Comparison of ENCODE assay signal across 25 cellular contexts in the genomic region with DNA sequence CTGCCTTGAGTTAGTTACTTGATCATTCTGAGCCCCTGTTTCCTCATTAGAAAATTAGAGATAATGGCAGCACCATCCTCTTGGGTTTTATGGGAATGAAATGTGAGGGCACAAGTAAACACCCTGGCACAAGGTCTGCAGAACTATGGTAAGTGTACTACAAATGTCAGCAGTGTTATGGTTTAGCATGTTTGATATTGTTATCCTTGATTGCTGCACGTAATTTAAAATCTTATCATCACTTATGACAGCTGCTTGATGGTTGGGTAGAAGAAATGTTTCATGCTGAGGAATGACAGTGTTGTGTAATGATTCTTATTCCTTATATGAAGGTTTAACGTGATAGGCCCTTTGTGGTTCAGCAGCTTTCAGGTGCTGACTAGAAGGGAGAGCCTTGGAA.
"Had no signal": no experiment of that assay in that cellular context is flagged by ENCODE, and none has a peak within 500 bp of the region (broad histone marks: within the 10 kb centered on the region; RNA-seq: fewer than 3 reads in every experiment).

No MANE protein-coding gene starts in this region.

- H3K36me3 Mint-ChIP-seq: natural killer cell had no signal

- H3K27me3 ChIP-seq: gastrocnemius medialis, right lobe of liver, testis, transverse colon had no signal

- H3K9me3 ChIP-seq: gastrocnemius medialis, right lobe of liver, testis, transverse colon had no signal

- H3K36me3 ChIP-seq: gastrocnemius medialis, right lobe of liver, transverse colon had no signal

- H3K4me3 ChIP-seq: coronary artery, gastrocnemius medialis, right lobe of liver, testis, transverse colon had no signal

- H3K9me3 Mint-ChIP-seq: activated naive CD8-positive, alpha-beta T cell treated with anti-CD3 and anti-CD28 coated beads, Interleukin-2, amount 50 U/mL, for 24 hours; effector memory CD8-positive, alpha-beta T cell; natural killer cell had no signal

- ATAC-seq: activated CD4-positive, CD25-positive, alpha-beta regulatory T cell treated with anti-CD3 and anti-CD28 coated beads, Interleukin-2, amount 50 U/mL, for 24 hours; activated naive CD8-positive, alpha-beta T cell treated with anti-CD3 and anti-CD28 coated beads, Interleukin-2, amount 50 U/mL, for 24 hours; effector memory CD8-positive, alpha-beta T cell; gastrocnemius medialis; left colon; natural killer cell; right lobe of liver; stimulated activated naive CD8-positive, alpha-beta T cell treated with anti-CD3 and anti-CD28 coated beads, Interleukin-15, Interleukin-2, amounts not matched to agents 100 U/mL and 50 U/mL, for 24 hours had no signal

- H3K4me3 Mint-ChIP-seq: activated naive CD8-positive, alpha-beta T cell treated with anti-CD3 and anti-CD28 coated beads, Interleukin-2, amount 50 U/mL, for 24 hours; effector memory CD8-positive, alpha-beta T cell; natural killer cell had no signal

- DNase-seq: activated CD4-positive, alpha-beta T cell treated with anti-CD3 and anti-CD28 coated beads for 48 hours; activated CD4-positive, alpha-beta T cell treated with anti-CD3 and anti-CD28 coated beads, Interleukin-2, amount 50 U/mL, for 48 hours; activated CD8-positive, alpha-beta memory T cell treated with anti-CD3 and anti-CD28 coated beads for 24 hours; activated gamma-delta T cell; activated naive CD4-positive, alpha-beta T cell treated with anti-CD3 and anti-CD28 coated beads, Interleukin-2, amount 50 U/mL, for 16 hours; activated naive CD8-positive, alpha-beta T cell treated with anti-CD3 and anti-CD28 coated beads, Interleukin-2, amount 50 U/mL, for 24 hours; anterior cingulate cortex; effector memory CD8-positive, alpha-beta T cell; erythroblast; gastrocnemius medialis; hippocampal formation; kidney; left colon; midbrain; natural killer cell; posterior cingulate gyrus; right lobe of liver; stimulated activated CD4-positive, alpha-beta T cell treated with anti-CD3 and anti-CD28 coated beads, Interleukin-12 subunit alpha, Interleukin-12 subunit beta, amount 100 ng/mL, for 4 hours; stimulated activated CD4-positive, alpha-beta T cell treated with anti-CD3 and anti-CD28 coated beads, Interleukin-4, amount 100 ng/mL, for 1 hour; stimulated activated naive CD8-positive, alpha-beta T cell treated with anti-CD3 and anti-CD28 coated beads, Interleukin-15, Interleukin-2, amounts not matched to agents 100 U/mL and 50 U/mL, for 24 hours; testis; transverse colon had no signal

- H3K27ac ChIP-seq: coronary artery, gastrocnemius medialis, right lobe of liver, testis, transverse colon had no signal

- FAIRE-seq: bronchial epithelial cell, kidney had no signal

- H3K27ac Mint-ChIP-seq: effector memory CD8-positive, alpha-beta T cell; natural killer cell had no signal

- H3K27me3 Mint-ChIP-seq: activated naive CD8-positive, alpha-beta T cell treated with anti-CD3 and anti-CD28 coated beads, Interleukin-2, amount 50 U/mL, for 24 hours; effector memory CD8-positive, alpha-beta T cell had no signal
